In the genomic region with DNA sequence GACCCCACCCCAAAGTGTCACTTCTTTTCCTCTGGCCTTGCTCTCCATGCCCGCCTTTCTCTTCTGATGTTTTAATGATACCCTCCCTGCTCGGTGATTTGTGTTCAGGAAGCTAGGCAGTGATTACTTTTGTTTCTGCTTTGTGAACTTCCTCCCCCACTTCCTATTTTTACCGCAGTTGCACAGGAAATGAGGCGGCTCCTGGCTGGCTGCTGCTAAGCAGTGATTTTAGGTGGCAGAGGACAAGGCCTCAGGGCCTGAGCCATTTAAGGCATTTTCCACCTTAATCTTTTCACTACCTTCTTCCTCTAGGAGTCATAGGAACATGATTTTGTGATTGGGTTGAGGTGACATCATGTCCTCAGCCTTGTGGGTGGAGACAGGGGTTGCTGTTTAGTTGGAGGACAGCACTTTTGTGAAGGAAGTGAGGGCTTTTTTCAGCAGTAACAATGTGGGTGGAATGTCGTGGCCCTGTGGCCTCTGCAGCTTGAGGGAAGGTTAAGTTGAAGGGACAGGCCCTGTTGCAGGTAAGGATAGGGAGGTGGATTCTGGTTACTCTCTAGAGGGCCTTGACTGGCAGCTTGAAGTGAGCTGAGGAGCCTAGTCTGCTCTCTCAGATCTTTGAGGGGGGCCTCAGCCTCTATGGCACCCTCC, we compare ENCODE assay signal across 8 cellular contexts. TPM values are rescaled to one million over a fixed set of nuclear protein-coding genes. Genes with fewer than 3 reads are reported as not detected.
DNase-seq lines count a peak whose midpoint lies in the region; ATAC-seq and TF ChIP-seq lines count a peak whose summit lies in the region.

No MANE protein-coding gene starts in this region.

- no peaks in the 10 kb centered on the region for H4K20me1 ChIP-seq in MM.1S (ENCODE audit: insufficient read depth, low read length)

- 51 to 72% methylated on average over 2 to 3 of the region's 5 CpGs for WGBS in mesodermal cell (ENCODE audit: insufficient coverage in 2 of 2), 2 experiments

- H3K9me2 ChIP-seq in MM.1S (replicated peaks; ENCODE audit: insufficient read depth, low read length): no peaks in the 10 kb centered on the region

- H3K4me3 ChIP-seq in MM.1S (ENCODE audit: low read length) (peak overlapping the region; percentile 21), mesodermal cell (ENCODE audit: extremely low read depth, insufficient read depth, low read length, poor library complexity, severe bottlenecking) (peak overlapping the region; percentile 9)

- peak overlapping the region; percentile 83 for H3K27ac ChIP-seq in MM.1S (ENCODE audit: low read length)
- peak overlapping the region; percentile 89 for H3K27ac ChIP-seq in mesodermal cell (ENCODE audit: low read depth, low read length, severe bottlenecking)

- peak overlapping the region; percentile 43 for H3K9ac ChIP-seq in MM.1S (ENCODE audit: low read length)

- peak overlapping the region; percentile 59 for H3K4me2 ChIP-seq in MM.1S (ENCODE audit: low read depth, low read length)

- peak overlapping the region; percentile 72 for H2AFZ ChIP-seq in MM.1S (ENCODE audit: low read length)

- H3K4me1 ChIP-seq in MM.1S (ENCODE audit: low read length) (peaks cover 19% of the 10 kb centered on the region), mesodermal cell (ENCODE audit: control insufficient read depth, insufficient read depth, low read length, poor library complexity, severe bottlenecking) (peaks cover 42% of the 10 kb centered on the region)

- H3F3A ChIP-seq in MM.1S (ENCODE audit: insufficient read depth, low read length): peaks cover 14% of the 10 kb centered on the region

- H3K36me3 ChIP-seq in MM.1S (replicated peaks; ENCODE audit: insufficient read depth, low read length): no peaks in the 10 kb centered on the region
- H3K36me3 ChIP-seq in mesodermal cell (ENCODE audit: control insufficient read depth, insufficient read depth, low read length): peaks cover 32% of the 10 kb centered on the region

- H3K79me2 ChIP-seq in MM.1S (ENCODE audit: low read length): 0 out of 2 replicates have a peak, but pooled peaks cover 5% of the 10 kb centered on the region

- no peak for TF ChIP-seq CTCF in MM.1S (IDR thresholded peaks at IDR 0.05; ENCODE audit: low read length)

- ATAC-seq in GM21367 (IDR thresholded peaks at IDR 0.05; ENCODE audit: unreplicated experiment): peak; percentile 53

- H3K9me3 ChIP-seq in MM.1S (replicated peaks; ENCODE audit: insufficient read depth, low read length) (no peaks in the 10 kb centered on the region), mesodermal cell (ENCODE audit: control insufficient read depth, low read length) (no peaks in the 10 kb centered on the region)

- DNase-seq in Ammon's horn (ENCODE audit: low spot score) (peak; percentile 76), MM.1S (peak; percentile 85), DMS 273 (lab: John Stamatoyannopoulos, UW; ENCODE audit: unreplicated experiment) (no peak)
- DNase-seq in activated CD4-positive, alpha-beta T cell treated with anti-CD3 and anti-CD28 coated beads, Interleukin-2, amount 50 U/mL, for 24 hours (ENCODE audit: low read depth in 1 of 2, low spot score in 1 of 2): peak; percentile 26 to 50
- peak; percentile 67 for DNase-seq in effector CD4-positive, alpha-beta T cell
- DNase-seq in stimulated activated CD8-positive, alpha-beta memory T cell treated with anti-CD3 and anti-CD28 coated beads, Interleukin-4, amount 100 ng/mL, for 48 hours: peak; percentile 63

- H3K27me3 ChIP-seq in MM.1S (replicated peaks; ENCODE audit: insufficient read depth, low read length): no peaks in the 10 kb centered on the region

RNA-seq across cellular contexts. Expression of a gene that starts 15.7 kb away (rescaled TPM):
- polyA plus RNA-seq in mesodermal cell (2013, experiment 1 of 2): 27.1 TPM
- 23.4 TPM for polyA plus RNA-seq in mesodermal cell (2013, experiment 2 of 2)
